ENCODE assay signal across 23 cellular contexts in genomic region chr11:47192111-47192510, GRCh38.
"Had no signal": no experiment of that assay in that cellular context is flagged by ENCODE, and none has a peak within 500 bp of the region (broad histone marks: within the 10 kb centered on the region; RNA-seq: fewer than 3 reads in every experiment).

No MANE protein-coding gene starts in this region.

- H3K4me3 ChIP-seq: ovary, prostate gland, transverse colon, uterus had no signal

- H3K4me3 Mint-ChIP-seq: activated B cell treated with CpG ODN at 0.5 μM for 24 hours; activated CD4-positive, alpha-beta T cell treated with anti-CD3 and anti-CD28 coated beads for 36 hours; activated naive CD4-positive, alpha-beta T cell treated with anti-CD3 and anti-CD28 coated beads for 36 hours; activated naive CD8-positive, alpha-beta T cell treated with anti-CD3 and anti-CD28 coated beads, Interleukin-2, amount 10 ng/mL, durations not matched to agents 7 days and 5 days; activated T-cell treated with anti-CD3 and anti-CD28 coated beads, Interleukin-2, amount 50 U/mL, for 4 hours; nephron; stimulated activated naive B cell treated with anti-CD40 and anti-IgM and Interleukin-4, amounts not matched to agents 10 μg/mL and 1 μg/mL and 100 μg/mL, for 72 hours; T-helper 2 cell treated with Interferon-gamma antibody and Interleukin-4, amounts not matched to agents 5 μg/mL and 100 μg/mL, for 36 hours had no signal

- H3K4me1 ChIP-seq: prostate gland had no signal

- ATAC-seq: activated CD4-positive, alpha-beta T cell treated with anti-CD3 and anti-CD28 coated beads for 36 hours; activated T-cell treated with anti-CD3 and anti-CD28 coated beads, Interleukin-2, amount 50 U/mL, for 4 hours; foreskin keratinocyte; left ventricle myocardium superior; stimulated activated naive B cell treated with anti-CD40 and anti-IgM and Interleukin-4, amounts not matched to agents 10 μg/mL and 1 μg/mL and 100 μg/mL, for 72 hours had no signal

- H3K36me3 Mint-ChIP-seq: activated naive CD8-positive, alpha-beta T cell treated with anti-CD3 and anti-CD28 coated beads, Interleukin-2, amount 10 ng/mL, durations not matched to agents 7 days and 5 days had no signal

- DNase-seq: activated B cell treated with CpG ODN at 0.5 μM for 24 hours; activated CD4-positive, alpha-beta T cell treated with anti-CD3 and anti-CD28 coated beads for 36 hours; activated CD4-positive, alpha-beta T cell treated with anti-CD3 and anti-CD28 coated beads, Interleukin-2, amount 50 U/mL, for 4 hours; activated CD8-positive, alpha-beta memory T cell treated with anti-CD3 and anti-CD28 coated beads for 24 hours; activated CD8-positive, alpha-beta memory T cell treated with anti-CD3 and anti-CD28 coated beads, Interleukin-2, amount 50 U/mL, for 4 hours; activated effector memory CD4-positive, alpha-beta T cell treated with Interleukin-2 at 50 U/mL for 16 hours; activated naive CD4-positive, alpha-beta T cell treated with anti-CD3 and anti-CD28 coated beads for 36 hours; activated naive CD8-positive, alpha-beta T cell treated with anti-CD3 and anti-CD28 coated beads, Interleukin-2, amount 10 ng/mL, durations not matched to agents 7 days and 5 days; activated T-cell treated with anti-CD3 and anti-CD28 coated beads, Interleukin-2, amount 50 U/mL, for 4 hours; amniotic stem cell; foreskin keratinocyte; kidney glomerular epithelial cell; left ventricle myocardium superior; ovary; stimulated activated CD4-positive, alpha-beta T cell treated with anti-CD3 and anti-CD28 coated beads, Interleukin-2, amount 100 ng/mL, for 48 hours; stimulated activated CD8-positive, alpha-beta memory T cell treated with anti-CD3 and anti-CD28 coated beads, Interleukin-4, amount 100 ng/mL, for 48 hours; stimulated activated naive B cell treated with anti-CD40 and anti-IgM and Interleukin-4, amounts not matched to agents 10 μg/mL and 1 μg/mL and 100 μg/mL, for 72 hours; transverse colon; uterus had no signal

- H3K27ac Mint-ChIP-seq: activated B cell treated with CpG ODN at 0.5 μM for 24 hours; activated CD4-positive, alpha-beta T cell treated with anti-CD3 and anti-CD28 coated beads for 36 hours; activated naive CD4-positive, alpha-beta T cell treated with anti-CD3 and anti-CD28 coated beads for 36 hours; activated naive CD8-positive, alpha-beta T cell treated with anti-CD3 and anti-CD28 coated beads, Interleukin-2, amount 10 ng/mL, durations not matched to agents 7 days and 5 days; nephron; stimulated activated naive B cell treated with anti-CD40 and anti-IgM and Interleukin-4, amounts not matched to agents 10 μg/mL and 1 μg/mL and 100 μg/mL, for 72 hours; T-helper 2 cell treated with Interferon-gamma antibody and Interleukin-4, amounts not matched to agents 5 μg/mL and 100 μg/mL, for 36 hours had no signal

- H3K36me3 ChIP-seq: neutrophil, ovary, prostate gland, transverse colon, uterus had no signal

- H3K9me3 ChIP-seq: neutrophil, ovary, prostate gland, transverse colon, uterus had no signal

- H3K27me3 ChIP-seq: foreskin keratinocyte, ovary, uterus had no signal

- H3K9me3 Mint-ChIP-seq: activated B cell treated with CpG ODN at 0.5 μM for 24 hours; activated naive CD4-positive, alpha-beta T cell treated with anti-CD3 and anti-CD28 coated beads for 36 hours; activated naive CD8-positive, alpha-beta T cell treated with anti-CD3 and anti-CD28 coated beads, Interleukin-2, amount 10 ng/mL, durations not matched to agents 7 days and 5 days; activated T-cell treated with anti-CD3 and anti-CD28 coated beads, Interleukin-2, amount 50 U/mL, for 4 hours; nephron; stimulated activated naive B cell treated with anti-CD40 and anti-IgM and Interleukin-4, amounts not matched to agents 10 μg/mL and 1 μg/mL and 100 μg/mL, for 72 hours; T-helper 2 cell treated with Interferon-gamma antibody and Interleukin-4, amounts not matched to agents 5 μg/mL and 100 μg/mL, for 36 hours had no signal
